In the genomic region with DNA sequence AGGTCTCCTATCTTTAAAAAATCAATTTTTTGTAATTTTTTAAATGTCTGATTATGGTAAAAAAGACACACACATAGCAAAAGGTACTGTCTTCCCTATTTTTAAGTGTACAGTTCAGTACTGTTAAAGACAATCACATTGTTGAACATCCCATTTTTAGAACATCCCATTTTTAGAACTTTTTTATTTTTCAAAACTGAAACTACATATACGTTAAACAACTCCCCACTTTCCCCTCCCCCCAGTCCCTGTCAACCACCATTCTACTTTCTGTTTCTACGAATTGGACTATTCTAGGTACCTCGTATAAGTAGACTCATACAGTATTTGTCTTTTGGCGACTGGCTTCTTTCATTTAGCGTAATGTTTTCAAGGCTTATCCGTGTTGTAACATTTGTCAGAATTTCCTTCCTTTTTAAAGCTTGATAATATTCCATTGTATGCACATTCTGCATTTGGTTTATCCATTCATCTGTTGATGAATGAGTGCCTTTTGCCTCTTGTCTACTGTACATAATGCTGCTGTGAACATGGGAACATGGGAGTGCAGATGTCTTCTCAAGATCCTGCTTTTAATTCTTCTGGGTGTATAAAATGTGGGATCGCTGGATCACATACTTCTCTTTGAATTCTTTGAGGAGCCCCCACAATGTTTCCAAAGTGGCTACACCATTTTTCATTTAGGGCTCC, we compare ENCODE assay signal across 8 cellular contexts.
DNase-seq lines count a peak whose midpoint lies in the region; ATAC-seq lines count a peak whose summit lies in the region.

No MANE protein-coding gene starts in this region.

- H3K9me3 Mint-ChIP-seq in activated CD8-positive, alpha-beta memory T cell treated with anti-CD3 and anti-CD28 coated beads, Interleukin-2, amount 10 ng/mL, durations not matched to agents 7 days and 5 days (ENCODE audit: low read depth), result peaks cover 2% of the 10 kb centered on the region
- peaks cover 3% of the 10 kb centered on the region for H3K9me3 Mint-ChIP-seq in stimulated activated memory B cell treated with anti-CD40 and anti-IgM and Interleukin-4, amounts not matched to agents 10 μg/mL and 1 μg/mL and 100 μg/mL, for 72 hours

- DNase-seq in activated CD8-positive, alpha-beta memory T cell treated with anti-CD3 and anti-CD28 coated beads, Interleukin-2, amount 10 ng/mL, durations not matched to agents 7 days and 5 days, result peak; percentile 86
- DNase-seq in activated CD8-positive, alpha-beta memory T cell treated with anti-CD3 and anti-CD28 coated beads for 24 hours, result no peak
- peak; percentile 13 for DNase-seq in activated T-helper 9 cell treated with anti-CD3 and anti-CD28 coated beads, Interleukin-2, amount 50 U/mL, for 16 hours (ENCODE audit: low read depth)
- DNase-seq in midbrain (lab: John Stamatoyannopoulos, UW) (no peak), NCI-H128 (lab: John Stamatoyannopoulos, UW; ENCODE audit: unreplicated experiment) (no peak), UCSD-AML1 (lab: John Stamatoyannopoulos, UW; ENCODE audit: unreplicated experiment) (no peak)

- peak; percentile 99 for ATAC-seq in activated CD8-positive, alpha-beta memory T cell treated with anti-CD3 and anti-CD28 coated beads, Interleukin-2, amount 10 ng/mL, durations not matched to agents 7 days and 5 days
- peak; percentile 80 for ATAC-seq in HG03280 (IDR thresholded peaks at IDR 0.05; ENCODE audit: unreplicated experiment)
- peak; percentile 53 for ATAC-seq in stimulated activated memory B cell treated with anti-CD40 and anti-IgM and Interleukin-4, amounts not matched to agents 10 μg/mL and 1 μg/mL and 100 μg/mL, for 72 hours

- peaks cover 54% of the 10 kb centered on the region for H3K4me1 Mint-ChIP-seq in activated CD8-positive, alpha-beta memory T cell treated with anti-CD3 and anti-CD28 coated beads, Interleukin-2, amount 10 ng/mL, durations not matched to agents 7 days and 5 days
- peaks cover 25% of the 10 kb centered on the region for H3K4me1 Mint-ChIP-seq in stimulated activated memory B cell treated with anti-CD40 and anti-IgM and Interleukin-4, amounts not matched to agents 10 μg/mL and 1 μg/mL and 100 μg/mL, for 72 hours

- H3K4me3 Mint-ChIP-seq in activated CD8-positive, alpha-beta memory T cell treated with anti-CD3 and anti-CD28 coated beads, Interleukin-2, amount 10 ng/mL, durations not matched to agents 7 days and 5 days, result peak overlapping the region; percentile 59
- H3K4me3 Mint-ChIP-seq in stimulated activated memory B cell treated with anti-CD40 and anti-IgM and Interleukin-4, amounts not matched to agents 10 μg/mL and 1 μg/mL and 100 μg/mL, for 72 hours, result no peak overlapping the region

- peaks cover 19% of the 10 kb centered on the region for H3K36me3 Mint-ChIP-seq in activated CD8-positive, alpha-beta memory T cell treated with anti-CD3 and anti-CD28 coated beads, Interleukin-2, amount 10 ng/mL, durations not matched to agents 7 days and 5 days
- H3K36me3 Mint-ChIP-seq in stimulated activated memory B cell treated with anti-CD40 and anti-IgM and Interleukin-4, amounts not matched to agents 10 μg/mL and 1 μg/mL and 100 μg/mL, for 72 hours, result no peaks in the 10 kb centered on the region

- CTCF ChIA-PET in activated CD8-positive, alpha-beta memory T cell treated with anti-CD3 and anti-CD28 coated beads, Interleukin-2, amount 10 ng/mL, durations not matched to agents 7 days and 5 days (lab: Charles Lee), result interaction anchor here (0.8 to 1.5 kb wide), 4 partner anchors 10 to 89 kb away, joined by 3 to 4 read pairs (median 4); no protein-coding TSS in a partner anchor

- no peaks in the 10 kb centered on the region for H3K27me3 Mint-ChIP-seq in activated CD8-positive, alpha-beta memory T cell treated with anti-CD3 and anti-CD28 coated beads, Interleukin-2, amount 10 ng/mL, durations not matched to agents 7 days and 5 days
- peaks cover 19% of the 10 kb centered on the region for H3K27me3 Mint-ChIP-seq in stimulated activated memory B cell treated with anti-CD40 and anti-IgM and Interleukin-4, amounts not matched to agents 10 μg/mL and 1 μg/mL and 100 μg/mL, for 72 hours

- H3K27ac Mint-ChIP-seq in activated CD8-positive, alpha-beta memory T cell treated with anti-CD3 and anti-CD28 coated beads, Interleukin-2, amount 10 ng/mL, durations not matched to agents 7 days and 5 days, result peak overlapping the region; percentile 88
- no peak overlapping the region for H3K27ac Mint-ChIP-seq in stimulated activated memory B cell treated with anti-CD40 and anti-IgM and Interleukin-4, amounts not matched to agents 10 μg/mL and 1 μg/mL and 100 μg/mL, for 72 hours

Comparison
In these comparisons a context has a peak if more than half of its experiments do, and no peak if none do; other contexts are left out.
1. DNase-seq: peak in activated CD8-positive, alpha-beta memory T cell treated with anti-CD3 and anti-CD28 coated beads, Interleukin-2, amount 10 ng/mL, durations not matched to agents 7 days and 5 days (single experiment) and activated T-helper 9 cell treated with anti-CD3 and anti-CD28 coated beads, Interleukin-2, amount 50 U/mL, for 16 hours (single experiment); none in activated CD8-positive, alpha-beta memory T cell treated with anti-CD3 and anti-CD28 coated beads for 24 hours (single experiment), midbrain (single experiment), NCI-H128 (single experiment) and UCSD-AML1 (single experiment).
2. Peak in every context shown above with its lines, with median percentiles within 50 percentile points of each other: ATAC-seq.